Comparison of ENCODE assay signal across 9 cellular contexts in the genomic region with DNA sequence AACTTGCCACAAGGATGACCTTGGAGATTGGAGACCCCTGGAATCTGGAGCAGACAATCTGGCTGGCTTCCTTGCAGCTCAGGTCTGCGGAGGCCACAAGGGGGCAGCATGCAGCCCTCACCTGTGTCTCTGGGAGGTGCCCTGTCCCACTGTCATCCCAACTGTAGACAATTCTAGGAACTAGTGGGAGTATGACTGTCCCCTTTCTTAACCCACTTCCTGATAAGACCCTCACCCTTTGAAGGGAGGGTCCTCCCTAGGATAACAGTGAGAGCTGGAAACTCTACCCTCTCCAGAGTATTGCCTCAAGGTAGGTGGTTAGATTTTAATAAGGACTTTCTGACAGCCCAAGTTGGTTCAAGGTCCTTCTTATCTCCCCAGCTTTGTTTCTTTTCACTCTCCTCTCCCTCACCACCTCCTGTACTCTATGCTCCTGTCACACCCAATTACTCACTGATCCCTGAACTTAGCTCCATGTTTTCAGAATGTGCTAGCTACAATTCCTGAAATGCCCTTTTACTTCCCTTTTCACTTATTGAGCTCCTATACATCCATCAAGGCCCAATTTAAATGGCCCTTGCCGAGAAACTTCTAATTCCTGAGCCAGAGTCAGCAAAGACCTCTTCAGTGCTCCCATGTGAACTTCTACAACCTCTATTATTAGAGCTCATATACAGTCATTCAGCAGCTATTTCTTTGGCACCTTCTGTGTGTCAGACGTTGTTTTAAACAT. TPM values are rescaled to one million over a fixed set of nuclear protein-coding genes. Genes with fewer than 3 reads are reported as not detected.
DNase-seq lines count a peak whose midpoint lies in the region; ATAC-seq, FAIRE-seq and TF ChIP-seq lines count a peak whose summit lies in the region.
"Had no signal": no experiment of that assay in that cellular context is flagged by ENCODE, and none has a peak within 500 bp of the region (broad histone marks: within the 10 kb centered on the region; RNA-seq: fewer than 3 reads in every experiment).

No MANE protein-coding gene starts in this region.

- H3K9me3 Mint-ChIP-seq in activated T-helper 17 cell treated with anti-CD3 and anti-CD28 coated beads, Interleukin-2, amount 50 U/mL, for 72 hours, result no peaks in the 10 kb centered on the region

- peak; percentile 79 for ATAC-seq in activated T-helper 17 cell treated with anti-CD3 and anti-CD28 coated beads, Interleukin-2, amount 50 U/mL, for 72 hours (replicated peaks)
- peak in 3 of 4 donors; percentile 36 to 68 (median 56) for ATAC-seq in heart left ventricle
- no peak for ATAC-seq in GM19455 (IDR thresholded peaks at IDR 0.05; ENCODE audit: unreplicated experiment)
- ATAC-seq in GM19328 (IDR thresholded peaks at IDR 0.05; ENCODE audit: unreplicated experiment), result no peak

- peak overlapping the region; percentile 58 for H3K27ac Mint-ChIP-seq in activated T-helper 17 cell treated with anti-CD3 and anti-CD28 coated beads, Interleukin-2, amount 50 U/mL, for 72 hours

- no peaks in the 10 kb centered on the region for H3K27me3 ChIP-seq in heart left ventricle
- H3K27me3 ChIP-seq in small intestine (ENCODE audit: control insufficient read depth in 2 of 2, insufficient read depth in 2 of 2, low read length in 2 of 2), result no peaks in the 10 kb centered on the region

- H3K4me1 Mint-ChIP-seq in activated T-helper 17 cell treated with anti-CD3 and anti-CD28 coated beads, Interleukin-2, amount 50 U/mL, for 72 hours, result peaks cover 13% of the 10 kb centered on the region

- H3K9me3 ChIP-seq in heart left ventricle, result peaks cover 0 to 18% (median 0%) of the 10 kb centered on the region in 12 donors
- no peaks in the 10 kb centered on the region for H3K9me3 ChIP-seq in small intestine (ENCODE audit: control insufficient read depth, low read depth)

- H3K27ac ChIP-seq in heart left ventricle (peak overlapping the region in 1 of 12 donors; percentile 9), small intestine (ENCODE audit: low read depth in 1 of 2, low read length in 1 of 2) (peak overlapping the region in 1 of 2 donors; percentile 17)
- H3K27ac ChIP-seq: epithelial cell of prostate had no signal

- H3K4me3 Mint-ChIP-seq in activated T-helper 17 cell treated with anti-CD3 and anti-CD28 coated beads, Interleukin-2, amount 50 U/mL, for 72 hours, result no peak overlapping the region

- WGBS in heart left ventricle, 4 donors, result 38 to 47% (median 42%) methylated on average over 3 of the region's 3 CpGs
- 32 to 39% (median 33%) methylated on average over 3 of the region's 3 CpGs for WGBS in small intestine, 3 donors

- H3K36me3 Mint-ChIP-seq in activated T-helper 17 cell treated with anti-CD3 and anti-CD28 coated beads, Interleukin-2, amount 50 U/mL, for 72 hours (ENCODE audit: low read depth), result peaks cover 50% of the 10 kb centered on the region

- H3K4me1 ChIP-seq in heart left ventricle (peaks cover 0 to 15% (median 5%) of the 10 kb centered on the region in 12 donors), small intestine (ENCODE audit: control insufficient read depth in 2 of 2, insufficient read depth in 1 of 2, low read depth in 1 of 2, low read length in 1 of 2) (no peaks in the 10 kb centered on the region)

- peak; percentile 64 to 86 (median 76) for TF ChIP-seq CTCF in heart left ventricle (IDR thresholded peaks at IDR 0.05)

- H3K4me3 ChIP-seq in heart left ventricle, result no peak overlapping the region
- H3K4me3 ChIP-seq in small intestine (ENCODE audit: low read depth in 1 of 2, low read length in 2 of 2), result no peak overlapping the region

- H3K27me3 Mint-ChIP-seq in activated T-helper 17 cell treated with anti-CD3 and anti-CD28 coated beads, Interleukin-2, amount 50 U/mL, for 72 hours, result no peaks in the 10 kb centered on the region

- intact Hi-C loops in heart left ventricle (cut with DNase I), result loop anchor here (2.0 to 10.0 kb wide), 8 partner anchors 73 to 180 kb away; no protein-coding TSS in a partner anchor

- H3K36me3 ChIP-seq in heart left ventricle (peaks cover 0 to 50% (median 41%) of the 10 kb centered on the region in 9 donors), small intestine (ENCODE audit: control insufficient read depth in 2 of 2, insufficient read depth in 2 of 2, low read length in 2 of 2) (peaks cover 7 to 16% of the 10 kb centered on the region in 2 donors)

- FAIRE-seq in small intestine (lab: Jason Lieb, UNC), result no peak

- DNase-seq in NCI-H146 (lab: John Stamatoyannopoulos, UW), result peak; percentile 14
- DNase-seq in NCI-H146 treated with DMSO at 0.1 percent for 48 hours (lab: John Stamatoyannopoulos, UW; ENCODE audit: unreplicated experiment), result no peak
- DNase-seq in RKO (ENCODE audit: low spot score), result peak; percentile 23
- peak in 2 of 5 donors; percentile 38 to 53 for DNase-seq in heart left ventricle
- peak; percentile 74 for DNase-seq in small intestine

- TF ChIP-seq POLR2A in heart left ventricle (IDR thresholded peaks at IDR 0.05), result no peak

RNA-seq across cellular contexts. Expression of a gene that starts 9.2 kb away (rescaled TPM):
- 1 to 10 TPM in 1 of 2 donors, under 1 TPM in 1; 0.45 to 1.5 TPM for total RNA-seq in activated T-helper 17 cell treated with anti-CD3 and anti-CD28 coated beads, Interleukin-2, amount 50 U/mL, for 72 hours
- 1 to 10 TPM; 1.3 to 4.4 (median 2.2) TPM for total RNA-seq in heart left ventricle
- 1 to 10 TPM; 1.3 to 1.8 TPM for polyA plus RNA-seq in heart left ventricle
- polyA plus RNA-seq in small intestine, result 1 to 10 TPM in 2 of 3 donors, under 1 TPM in 1; 0.45 to 1.9 (median 1.4) TPM

Comparison
In these comparisons a context has a peak if more than half of its experiments do, and no peak if none do; other contexts are left out.
1. ATAC-seq: peak in activated T-helper 17 cell treated with anti-CD3 and anti-CD28 coated beads, Interleukin-2, amount 50 U/mL, for 72 hours (single experiment) and heart left ventricle (3 of 4); none in GM19455 (single experiment) and GM19328 (single experiment).